1 cellular context compared by ENCODE assay signal in genomic region chr17:83054518-83055125, GRCh38.
TF ChIP-seq lines count a peak whose summit lies in the region.

No MANE protein-coding gene starts in this region.

TF ChIP-seq in K562, 482 proteins besides CTCF, POLR2A, EP300 and RAD21 (continued from another document):
- TF ChIP-seq CAMTA2 (CRISPR knock-in tag; conservative IDR thresholded peaks at IDR 0.05), result no peak
- TF ChIP-seq, protein P1, sequence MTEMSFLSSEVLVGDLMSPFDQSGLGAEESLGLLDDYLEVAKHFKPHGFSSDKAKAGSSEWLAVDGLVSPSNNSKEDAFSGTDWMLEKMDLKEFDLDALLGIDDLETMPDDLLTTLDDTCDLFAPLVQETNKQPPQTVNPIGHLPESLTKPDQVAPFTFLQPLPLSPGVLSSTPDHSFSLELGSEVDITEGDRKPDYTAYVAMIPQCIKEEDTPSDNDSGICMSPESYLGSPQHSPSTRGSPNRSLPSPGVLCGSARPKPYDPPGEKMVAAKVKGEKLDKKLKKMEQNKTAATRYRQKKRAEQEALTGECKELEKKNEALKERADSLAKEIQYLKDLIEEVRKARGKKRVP (CRISPR knock-in tag; IDR thresholded peaks at IDR 0.05), result no peak
- TF ChIP-seq MLX (CRISPR knock-in tag; conservative IDR thresholded peaks at IDR 0.05), result no peak
- no peak for TF ChIP-seq BRD4 (IDR thresholded peaks at IDR 0.05)
- no peak for TF ChIP-seq MAFG (tag; conservative IDR thresholded peaks at IDR 0.05)
- TF ChIP-seq XRCC4 (IDR thresholded peaks at IDR 0.05; ENCODE audit: extremely low read depth, insufficient read depth, insufficient read length), result no peak
- 0 out of 2 replicates have a peak, but pooled peaks have one; percentile 13 for TF ChIP-seq GABPA (tag; conservative IDR thresholded peaks at IDR 0.05; ENCODE audit: low read depth)
- peak; percentile 93 for TF ChIP-seq ZNF12 (CRISPR knock-in tag; IDR thresholded peaks at IDR 0.05)
TF ChIP-seq in K562: peak in this region for 2.
